Comparison of ENCODE assay signal across 8 cellular contexts in genomic region chr9:80117031-80117430, GRCh38.
"Had no signal": no experiment of that assay in that cellular context is flagged by ENCODE, and none has a peak within 500 bp of the region (broad histone marks: within the 10 kb centered on the region; RNA-seq: fewer than 3 reads in every experiment).

No MANE protein-coding gene starts in this region.

- DNase-seq: H9, HCEC 1CT, KBM-7 had no signal

- H3K4me3 ChIP-seq: GM23338 had no signal

- H3K9ac ChIP-seq: KMS-11 had no signal

- H2AFZ ChIP-seq: GM23338 had no signal

- H3K27ac ChIP-seq: HL-60, KMS-11 had no signal

- H3K27ac Mint-ChIP-seq: GM23338, H9, IgD-negative memory B cell had no signal

- ATAC-seq: GM23338, HepG2 had no signal

- H3K27me3 Mint-ChIP-seq: IgD-negative memory B cell had no signal

- H3K4me3 Mint-ChIP-seq: GM23338, H9 had no signal

- H3K4me1 Mint-ChIP-seq: GM23338, H9 had no signal

- H3K4me2 ChIP-seq: GM23338, KMS-11 had no signal
